Comparison of ENCODE assay signal across 16 cellular contexts in the genomic region with DNA sequence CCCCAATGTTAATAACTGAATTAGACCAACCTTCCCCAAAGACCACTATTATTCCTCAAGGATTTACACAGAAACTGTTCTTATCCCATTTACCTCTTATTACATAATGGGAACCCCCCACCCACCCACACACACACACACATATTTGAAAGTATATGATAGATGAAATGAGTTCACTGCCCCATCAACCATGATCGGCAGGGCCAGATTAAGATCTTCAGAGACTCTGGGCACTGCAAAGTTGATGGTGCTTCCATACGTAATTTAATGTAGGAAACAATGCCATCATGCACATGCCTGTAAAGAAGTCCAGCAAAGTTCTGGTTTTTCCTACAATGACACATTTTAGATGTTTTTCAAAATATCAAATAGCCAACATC. TPM values are rescaled to one million over a fixed set of nuclear protein-coding genes. Genes with fewer than 3 reads are reported as not detected.
DNase-seq lines count a peak whose midpoint lies in the region; ATAC-seq and TF ChIP-seq lines count a peak whose summit lies in the region.
"Had no signal": no experiment of that assay in that cellular context is flagged by ENCODE, and none has a peak within 500 bp of the region (broad histone marks: within the 10 kb centered on the region; RNA-seq: fewer than 3 reads in every experiment).

No MANE protein-coding gene starts in this region.

- no peaks in the 10 kb centered on the region for H3K9me3 Mint-ChIP-seq in immature natural killer cell
- H3K9me3 Mint-ChIP-seq: brain had no signal

- H3K27ac Mint-ChIP-seq in T-helper 17 cell (peak overlapping the region; percentile 65), immature natural killer cell (peak overlapping the region; percentile 93 to 100 (median 98))

- DNase-seq in GM12864 (ENCODE audit: low read depth) (no peak), T-helper 17 cell (no peak), immature natural killer cell (no peak), NCI-H510A treated with DMSO at 0.1 percent for 48 hours (lab: John Stamatoyannopoulos, UW) (no peak), 8988T (no peak)
- DNase-seq in effector memory CD4-positive, alpha-beta T cell = no peak
- DNase-seq: activated naive CD4-positive, alpha-beta T cell treated with anti-CD3 and anti-CD28 coated beads, Interleukin-2, amount 50 U/mL, for 16 hours; GF-D8; NCI-H187 treated with DMSO at 0.1 percent for 48 hours; NCI-H510A; nucleus accumbens; PC-9 had no signal

- no peaks in the 10 kb centered on the region for H4K20me1 ChIP-seq in BLaER1 treated with 17β-estradiol and CSF1 and Interleukin-3, amounts not matched to agents 10 nM and 100 nM

- H3K36me3 Mint-ChIP-seq in T-helper 17 cell (ENCODE audit: low read depth) (peaks cover 8% of the 10 kb centered on the region), immature natural killer cell (no peaks in the 10 kb centered on the region)
- H3K36me3 Mint-ChIP-seq: brain had no signal

- H3K27me3 ChIP-seq in BLaER1 treated with 17β-estradiol and CSF1 and Interleukin-3, amounts not matched to agents 10 nM and 100 nM = no peaks in the 10 kb centered on the region
- H3K27me3 ChIP-seq in effector memory CD4-positive, alpha-beta T cell (replicated peaks; ENCODE audit: control insufficient read depth, insufficient read depth, low read length, poor library complexity, severe bottlenecking) = no peaks in the 10 kb centered on the region

- no peak for TF ChIP-seq CTCF in GM12864 (IDR thresholded peaks at IDR 0.05; ENCODE audit: low read depth, low read length, missing control alignments)

- ATAC-seq in T-helper 17 cell (no peak), GM21717 (IDR thresholded peaks at IDR 0.05; ENCODE audit: unreplicated experiment) (no peak)
- ATAC-seq: HCT116 had no signal

- H3K4me3 Mint-ChIP-seq in T-helper 17 cell = no peak overlapping the region
- peak overlapping the region; percentile 74 to 90 (median 80) for H3K4me3 Mint-ChIP-seq in immature natural killer cell
- H3K4me3 Mint-ChIP-seq: brain had no signal

- no peak overlapping the region for H3K9ac ChIP-seq in BLaER1 treated with 17β-estradiol and CSF1 and Interleukin-3, amounts not matched to agents 10 nM and 100 nM

- H3K9me3 ChIP-seq in BLaER1 treated with 17β-estradiol and CSF1 and Interleukin-3, amounts not matched to agents 10 nM and 100 nM (replicated peaks in 1 of 11) = peaks cover 0 to 1% (median 0%) of the 10 kb centered on the region in 11 experiments; a peak in 1 of 22 replicates
- H3K9me3 ChIP-seq in T-helper 17 cell (ENCODE audit: control insufficient read depth, low read length, poor library complexity, severe bottlenecking) = no peaks in the 10 kb centered on the region
- H3K9me3 ChIP-seq in effector memory CD4-positive, alpha-beta T cell (ENCODE audit: control insufficient read depth, low read length) = no peaks in the 10 kb centered on the region

- H3K4me2 ChIP-seq in BLaER1 treated with 17β-estradiol and CSF1 and Interleukin-3, amounts not matched to agents 10 nM and 100 nM = peak overlapping the region; percentile 34 to 82 (median 62)
- H3K4me2 ChIP-seq: PC-9 had no signal

- H3K27me3 Mint-ChIP-seq in T-helper 17 cell (peaks cover 31% of the 10 kb centered on the region), immature natural killer cell (ENCODE audit: low read depth in 3 of 3) (peaks cover 17 to 23% (median 21%) of the 10 kb centered on the region in 3 donors)

- no peak overlapping the region for H3K4me3 ChIP-seq in BLaER1 treated with 17β-estradiol and CSF1 and Interleukin-3, amounts not matched to agents 10 nM and 100 nM
- peak overlapping the region; percentile 29; the same call in 1 of the 2 replicates for H3K4me3 ChIP-seq in GM12864 (ENCODE audit: low read depth, low read length)
- H3K4me3 ChIP-seq in effector memory CD4-positive, alpha-beta T cell (ENCODE audit: insufficient read depth, low read depth, low read length, poor library complexity, severe bottlenecking) = no peak overlapping the region
- H3K4me3 ChIP-seq: PC-9 had no signal

- H3K36me3 ChIP-seq in BLaER1 treated with 17β-estradiol and CSF1 and Interleukin-3, amounts not matched to agents 10 nM and 100 nM = no peaks in the 10 kb centered on the region
- H3K36me3 ChIP-seq in effector memory CD4-positive, alpha-beta T cell (ENCODE audit: control insufficient read depth, insufficient read depth, low read length) = no peaks in the 10 kb centered on the region

- peak overlapping the region in 3 of 11 experiments; percentile 2 to 35 (median 8); a peak in 6 of 22 replicates for H3K27ac ChIP-seq in BLaER1 treated with 17β-estradiol and CSF1 and Interleukin-3, amounts not matched to agents 10 nM and 100 nM
- H3K27ac ChIP-seq in effector memory CD4-positive, alpha-beta T cell (ENCODE audit: insufficient read depth, low read length, poor library complexity, severe bottlenecking) = no peak overlapping the region
- H3K27ac ChIP-seq: PC-9 had no signal

- H3K4me1 ChIP-seq in BLaER1 treated with 17β-estradiol and CSF1 and Interleukin-3, amounts not matched to agents 10 nM and 100 nM = peaks cover 38 to 53% (median 47%) of the 10 kb centered on the region in 10 experiments
- H3K4me1 ChIP-seq in effector memory CD4-positive, alpha-beta T cell (ENCODE audit: control insufficient read depth, insufficient read depth, low read length, poor library complexity, severe bottlenecking) = peaks cover 10% of the 10 kb centered on the region

- H3K4me1 Mint-ChIP-seq in T-helper 17 cell = peaks cover 20% of the 10 kb centered on the region
- peaks cover 64 to 72% of the 10 kb centered on the region in 2 donors for H3K4me1 Mint-ChIP-seq in immature natural killer cell

RNA-seq across cellular contexts. Expression of a gene that starts 35.0 kb away (rescaled TPM):
- 100 to 1,000 TPM in 1 of 2 donors, 10 to 100 TPM in 1; 98.3 to 101 TPM for total RNA-seq in T-helper 17 cell
- 100 to 1,000 TPM in 1 of 3 donors, 10 to 100 TPM in 2; 65.1 to 115 (median 91.4) TPM for polyA plus RNA-seq in immature natural killer cell
